In the genomic region with DNA sequence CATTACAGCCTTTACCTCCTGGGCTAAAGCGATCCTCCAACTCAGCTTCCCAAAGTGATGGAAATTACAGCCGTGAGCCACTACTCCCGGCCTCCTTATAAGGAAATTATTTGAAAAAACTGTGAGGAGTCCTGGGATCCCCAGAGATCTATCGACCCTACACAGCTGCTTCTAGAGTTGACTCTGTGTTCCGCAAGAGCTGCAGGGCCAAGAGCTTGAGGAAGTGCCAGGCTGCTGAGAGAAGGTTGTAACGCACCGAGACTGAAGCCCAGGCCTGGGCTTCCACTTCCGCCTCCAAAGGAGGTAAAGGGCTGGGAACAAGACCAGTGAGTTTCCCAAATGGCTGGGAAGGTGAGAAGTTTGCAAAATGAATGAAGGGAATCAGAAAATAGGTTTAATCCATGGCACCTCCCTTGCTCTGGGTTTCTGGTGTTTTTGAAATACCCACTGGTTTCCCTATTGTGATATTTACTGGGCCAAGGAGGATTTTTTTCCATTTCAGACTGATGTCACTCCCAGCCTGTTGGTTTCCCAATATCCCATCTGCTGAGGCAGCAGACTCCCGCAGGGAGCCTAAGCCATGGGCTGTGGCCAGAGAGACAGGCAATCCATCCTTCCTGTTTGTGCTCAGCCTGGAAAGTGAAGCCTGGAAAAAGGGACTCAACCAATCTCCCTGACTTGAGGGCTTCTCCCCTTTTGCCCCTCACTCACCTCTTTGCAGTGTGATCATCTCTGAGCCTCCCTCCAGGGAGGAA, we compare ENCODE assay signal across 9 cellular contexts. TPM values are rescaled to one million over a fixed set of nuclear protein-coding genes. Genes with fewer than 3 reads are reported as not detected.
A peak's percentile ranks its signal among the peaks of the same experiment; 100 is the strongest.
DNase-seq lines count a peak whose midpoint lies in the region; ATAC-seq, FAIRE-seq and TF ChIP-seq lines count a peak whose summit lies in the region.
"Had no signal": no experiment of that assay in that cellular context is flagged by ENCODE, and none has a peak within 500 bp of the region (broad histone marks: within the 10 kb centered on the region; RNA-seq: fewer than 3 reads in every experiment).

No MANE protein-coding gene starts in this region.

- H4K8ac ChIP-seq in mesenchymal stem cell (ENCODE audit: low read length), result peak overlapping the region; percentile 21

- no peak for TF ChIP-seq POLR2A in A549 (IDR thresholded peaks at IDR 0.05; ENCODE audit: low read length)

- peak overlapping the region; percentile 34 to 78 for H3K27ac ChIP-seq in A549
- no peak overlapping the region for H3K27ac ChIP-seq in mesenchymal stem cell (ENCODE audit: low read length, poor library complexity, severe bottlenecking)

- no peak overlapping the region for H3K27ac Mint-ChIP-seq in activated naive CD4-positive, alpha-beta T cell treated with anti-CD3 and anti-CD28 coated beads, Interleukin-2, amount 10 ng/mL, durations not matched to agents 7 days and 5 days

- H3K4me2 ChIP-seq in A549 (no peak overlapping the region), mesenchymal stem cell (ENCODE audit: low read length, poor library complexity, severe bottlenecking) (peak overlapping the region; percentile 35)

- H3K9me3 Mint-ChIP-seq in activated naive CD4-positive, alpha-beta T cell treated with anti-CD3 and anti-CD28 coated beads, Interleukin-2, amount 10 ng/mL, durations not matched to agents 7 days and 5 days, result no peaks in the 10 kb centered on the region

- H3K18ac ChIP-seq in mesenchymal stem cell (ENCODE audit: low read depth in 1 of 2, low read length in 2 of 2), result no peak overlapping the region

- TF ChIP-seq CTCF in A549 (IDR thresholded peaks at IDR 0.05), result no peak
- TF ChIP-seq CTCF in cardiac fibroblast (IDR thresholded peaks at IDR 0.05; ENCODE audit: low read depth, low read length), result no peak

- 91% methylated on average over 8 of the region's 9 CpGs for WGBS in A549 (ENCODE audit: missing lambda C conversion rate)
- 69% methylated on average over 9 of the region's 9 CpGs for WGBS in mesenchymal stem cell

- H3K4me1 ChIP-seq in A549 (peaks cover 30% of the 10 kb centered on the region), mesenchymal stem cell (ENCODE audit: control insufficient read depth, insufficient read depth, low read depth, low read length) (no peaks in the 10 kb centered on the region)

- H3K23ac ChIP-seq in mesenchymal stem cell (ENCODE audit: low read length in 2 of 2), result no peak overlapping the region

- no peak for DNase-seq in A549 (ENCODE audit: low read depth in 1 of 2, low spot score in 1 of 2)
- DNase-seq in cardiac fibroblast (ENCODE audit: low read depth in 2 of 2), result peak; percentile 28 to 57
- peak; percentile 64 for DNase-seq in mesenchymal stem cell
- DNase-seq in T1000 (lab: John Stamatoyannopoulos, UW), result no peak
- no peak for DNase-seq in HT-29 (ENCODE audit: low spot score)
- DNase-seq in activated naive CD4-positive, alpha-beta T cell treated with anti-CD3 and anti-CD28 coated beads, Interleukin-2, amount 10 ng/mL, durations not matched to agents 7 days and 5 days, result no peak
- no peak for DNase-seq in NCI-H524 (lab: John Stamatoyannopoulos, UW)
- DNase-seq: activated CD8-positive, alpha-beta memory T cell treated with anti-CD3 and anti-CD28 coated beads, Interleukin-2, amount 50 U/mL, for 48 hours had no signal

- no peak overlapping the region for H2AK5ac ChIP-seq in mesenchymal stem cell (ENCODE audit: low read length, severe bottlenecking)

- H3K27me3 ChIP-seq in mesenchymal stem cell (ENCODE audit: control insufficient read depth in 1 of 2, insufficient read depth in 1 of 2, low read length in 2 of 2), result peaks cover 0 to 3% of the 10 kb centered on the region in 2 experiments

- no peaks in the 10 kb centered on the region for H3K79me1 ChIP-seq in mesenchymal stem cell (replicated peaks; ENCODE audit: low read length, poor library complexity, severe bottlenecking)

- H3K4me3 ChIP-seq in A549 (no peak overlapping the region), cardiac fibroblast (replicated peaks in 1 of 2; ENCODE audit: low read depth in 2 of 2, low read length in 2 of 2) (no peak overlapping the region), mesenchymal stem cell (ENCODE audit: insufficient read depth in 1 of 2, low read depth in 1 of 2, low read length in 2 of 2) (peak overlapping the region in 1 of 2 experiments; percentile 51)

- TF ChIP-seq RAD21 in A549 (conservative IDR thresholded peaks at IDR 0.05 in 1 of 2, IDR thresholded peaks at IDR 0.05 in 1 of 2), result no peak

- no peak overlapping the region for H2BK120ac ChIP-seq in mesenchymal stem cell (ENCODE audit: low read depth, low read length)

- H3K27me3 Mint-ChIP-seq in activated naive CD4-positive, alpha-beta T cell treated with anti-CD3 and anti-CD28 coated beads, Interleukin-2, amount 10 ng/mL, durations not matched to agents 7 days and 5 days, result peaks cover 15% of the 10 kb centered on the region

- POLR2A ChIA-PET in A549 (lab: Yijun Ruan, JAX), result no interaction called here

- no peak for FAIRE-seq in A549 (lab: Jason Lieb, UNC)

- no peak overlapping the region for H2AFZ ChIP-seq in mesenchymal stem cell (ENCODE audit: low read depth, low read length)

- ATAC-seq in A549, result 0 out of 6 replicates have a peak, but pooled peaks of 1 of the 2 experiments have one; percentile 30
- ATAC-seq in HG02763 (IDR thresholded peaks at IDR 0.05; ENCODE audit: unreplicated experiment), result peak; percentile 56

- no peak overlapping the region for H4K91ac ChIP-seq in mesenchymal stem cell (ENCODE audit: low read length)

- TF ChIP-seq EP300 in A549 (IDR thresholded peaks at IDR 0.05), result no peak

- H2BK5ac ChIP-seq in mesenchymal stem cell (ENCODE audit: low read depth, low read length, poor library complexity, severe bottlenecking), result no peak overlapping the region

- H3K4me3 Mint-ChIP-seq in activated naive CD4-positive, alpha-beta T cell treated with anti-CD3 and anti-CD28 coated beads, Interleukin-2, amount 10 ng/mL, durations not matched to agents 7 days and 5 days, result no peak overlapping the region

- peaks cover 9% of the 10 kb centered on the region; the same call in 2 of the 3 replicates for H3K9me3 ChIP-seq in A549
- no peaks in the 10 kb centered on the region for H3K9me3 ChIP-seq in mesenchymal stem cell (ENCODE audit: control insufficient read depth, low read length)

- no peak overlapping the region for H2BK12ac ChIP-seq in mesenchymal stem cell (ENCODE audit: low read length in 2 of 2)

- no peaks in the 10 kb centered on the region for H3K36me3 Mint-ChIP-seq in activated naive CD4-positive, alpha-beta T cell treated with anti-CD3 and anti-CD28 coated beads, Interleukin-2, amount 10 ng/mL, durations not matched to agents 7 days and 5 days

- no peaks in the 10 kb centered on the region for H3K4me1 Mint-ChIP-seq in activated naive CD4-positive, alpha-beta T cell treated with anti-CD3 and anti-CD28 coated beads, Interleukin-2, amount 10 ng/mL, durations not matched to agents 7 days and 5 days

- CTCF ChIA-PET in A549 (lab: Yijun Ruan, JAX), result interaction anchor here (0.6 kb wide), 1 partner anchor 23 kb away, joined by 3 read pairs; no protein-coding TSS in a partner anchor
- CTCF ChIA-PET in activated naive CD4-positive, alpha-beta T cell treated with anti-CD3 and anti-CD28 coated beads, Interleukin-2, amount 10 ng/mL, durations not matched to agents 7 days and 5 days (lab: Charles Lee), result no interaction called here

- no peak overlapping the region for H3K14ac ChIP-seq in mesenchymal stem cell (ENCODE audit: low read length in 2 of 2)

- H3K9ac ChIP-seq in mesenchymal stem cell (ENCODE audit: low read length), result peak overlapping the region; percentile 84

- no peak overlapping the region for H2BK15ac ChIP-seq in mesenchymal stem cell (ENCODE audit: low read depth, poor library complexity, severe bottlenecking)

- no peaks in the 10 kb centered on the region for H3K36me3 ChIP-seq in mesenchymal stem cell (ENCODE audit: control insufficient read depth in 1 of 2, insufficient read depth in 2 of 2, low read depth in 1 of 2, low read length in 2 of 2)

- no peak overlapping the region for H3K4ac ChIP-seq in mesenchymal stem cell (ENCODE audit: low read depth in 1 of 2, low read length in 2 of 2)

TF ChIP-seq in A549, 52 proteins besides CTCF, POLR2A, EP300 and RAD21:
- no peak for TF ChIP-seq CBX8 (IDR thresholded peaks at IDR 0.05)
- TF ChIP-seq, protein P1, sequence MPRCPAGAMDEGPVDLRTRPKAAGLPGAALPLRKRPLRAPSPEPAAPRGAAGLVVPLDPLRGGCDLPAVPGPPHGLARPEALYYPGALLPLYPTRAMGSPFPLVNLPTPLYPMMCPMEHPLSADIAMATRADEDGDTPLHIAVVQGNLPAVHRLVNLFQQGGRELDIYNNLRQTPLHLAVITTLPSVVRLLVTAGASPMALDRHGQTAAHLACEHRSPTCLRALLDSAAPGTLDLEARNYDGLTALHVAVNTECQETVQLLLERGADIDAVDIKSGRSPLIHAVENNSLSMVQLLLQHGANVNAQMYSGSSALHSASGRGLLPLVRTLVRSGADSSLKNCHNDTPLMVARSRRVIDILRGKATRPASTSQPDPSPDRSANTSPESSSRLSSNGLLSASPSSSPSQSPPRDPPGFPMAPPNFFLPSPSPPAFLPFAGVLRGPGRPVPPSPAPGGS (IDR thresholded peaks at IDR 0.05), result no peak
- TF ChIP-seq RFX5 (IDR thresholded peaks at IDR 0.05), result no peak
- TF ChIP-seq CEBPB (IDR thresholded peaks at IDR 0.05), result no peak
- TF ChIP-seq, protein P2, sequence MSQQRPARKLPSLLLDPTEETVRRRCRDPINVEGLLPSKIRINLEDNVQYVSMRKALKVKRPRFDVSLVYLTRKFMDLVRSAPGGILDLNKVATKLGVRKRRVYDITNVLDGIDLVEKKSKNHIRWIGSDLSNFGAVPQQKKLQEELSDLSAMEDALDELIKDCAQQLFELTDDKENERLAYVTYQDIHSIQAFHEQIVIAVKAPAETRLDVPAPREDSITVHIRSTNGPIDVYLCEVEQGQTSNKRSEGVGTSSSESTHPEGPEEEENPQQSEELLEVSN (IDR thresholded peaks at IDR 0.05; ENCODE audit: borderline replicate concordance, low read depth), result no peak
- TF ChIP-seq EHMT2 (IDR thresholded peaks at IDR 0.05; ENCODE audit: low read depth), result no peak
- no peak for TF ChIP-seq GATA3 (IDR thresholded peaks at IDR 0.05; ENCODE audit: borderline replicate concordance)
- no peak for TF ChIP-seq NR3C1 (IDR thresholded peaks at IDR 0.05)
- no peak for TF ChIP-seq POLR2AphosphoS2 (conservative IDR thresholded peaks at IDR 0.05; ENCODE audit: low read length)
- TF ChIP-seq EHF (CRISPR knock-in tag; IDR thresholded peaks at IDR 0.05), result no peak

RNA-seq across cellular contexts. Expression of a gene that starts 22.9 kb away (rescaled TPM):
- polyA plus RNA-seq in A549 (2011; rRNA removed) (145 and 173 TPM in 2 replicates), A549 (2017; fragmentation: RNase III; extraction: RNeasy Plus Mini Kit Qiagen cat#74134 plus additional on column Dnase treatment) (99.9 to 107 TPM (median 103 TPM) in 3 replicates)
- polyA plus RNA-seq in A549 (2012; cell fraction: cytosol; rRNA removed), result 20.7 and 22.5 TPM in 2 replicates
- 8.7 and 17.9 TPM in 2 replicates for polyA plus RNA-seq in A549 (2012; cell fraction: nucleus; rRNA removed)
- 40.8 and 40.9 TPM in 2 replicates for polyA minus RNA-seq in A549 (2011; rRNA and poly(A)+ RNA removed)
- polyA plus RNA-seq in mesenchymal stem cell (2013, experiment 1 of 2), result 12.2 TPM
- polyA plus RNA-seq in mesenchymal stem cell (2013, experiment 2 of 2), result 12.0 TPM
- total RNA-seq in HT-29 (2014; rRNA removed; shearing (Covaris generic)), result 11.0 and 14.1 TPM in 2 replicates

Comparison
In these comparisons a context has a peak if more than half of its experiments do, and no peak if none do; other contexts are left out.
1. DNase-seq: peak in cardiac fibroblast (2 of 2) and mesenchymal stem cell (single experiment); none in A549 (0 of 2), T1000 (single experiment), HT-29 (single experiment), activated naive CD4-positive, alpha-beta T cell treated with anti-CD3 and anti-CD28 coated beads, Interleukin-2, amount 10 ng/mL, durations not matched to agents 7 days and 5 days (single experiment) and NCI-H524 (0 of 2).